In genomic region chr15:51829360-51830278, GRCh38 we compare ENCODE assay signal across 8 cellular contexts. TPM values are rescaled to one million over a fixed set of nuclear protein-coding genes. Genes with fewer than 3 reads are reported as not detected.
DNase-seq lines count a peak whose midpoint lies in the region; ATAC-seq and TF ChIP-seq lines count a peak whose summit lies in the region.

TMOD3 (plus strand) TSS chr15:51829653; CDS start chr15:51862885, 33,232 bp downstream.

- no peak for TF ChIP-seq CTCF in lung (IDR thresholded peaks at IDR 0.05; ENCODE audit: control extremely low read depth, extremely low read depth)

- H3K36me3 ChIP-seq in lung (ENCODE audit: control insufficient read depth in 2 of 2, insufficient read depth in 2 of 2, low read length in 2 of 2), result no peaks in the 10 kb centered on the region

- H3K9me3 ChIP-seq in lung (ENCODE audit: control insufficient read depth in 2 of 2, insufficient read depth in 1 of 2, low read length in 1 of 2), result no peaks in the 10 kb centered on the region

- peak within 1 kb of the TSS; percentile 94 for H3K4me3 ChIP-seq in lung

- peak; percentile 91 for ATAC-seq in GM19395 (IDR thresholded peaks at IDR 0.05; ENCODE audit: unreplicated experiment)
- ATAC-seq in HG03558 (IDR thresholded peaks at IDR 0.05; ENCODE audit: extremely low read depth, unreplicated experiment), result peak; percentile 50
- peak; percentile 94 for ATAC-seq in lung (ENCODE audit: insufficient read depth, low FRiP score)

- H3K4me1 ChIP-seq in lung (ENCODE audit: control insufficient read depth in 2 of 2, insufficient read depth in 2 of 2, low read length in 2 of 2), result peaks cover 6 to 8% of the 10 kb centered on the region in 2 donors

- DNase-seq in CD1c-positive myeloid dendritic cell (ENCODE audit: extremely low spot score), result peak; percentile 96
- DNase-seq in NCI-H82 treated with DMSO at 0.1 percent for 48 hours (lab: John Stamatoyannopoulos, UW; ENCODE audit: unreplicated experiment), result peak; percentile 52
- peak; percentile 98 for DNase-seq in activated CD8-positive, alpha-beta memory T cell treated with anti-CD3 and anti-CD28 coated beads for 24 hours
- DNase-seq in effector CD8-positive, alpha-beta T cell (lab: John Stamatoyannopoulos, UW), result peak; percentile 87
- peak; percentile 95 for DNase-seq in lung (ENCODE audit: low spot score)
- peak; percentile 75 to 88 (median 84) for DNase-seq in stimulated activated CD4-positive, alpha-beta T cell treated with anti-CD3 and anti-CD28 coated beads, TNF-alpha, amount 100 ng/mL, for 24 hours (ENCODE audit: low read depth in 3 of 3)

- 2 to 3% methylated on average over 54 to 89 of the region's 89 CpGs for WGBS in lung, 2 donors

- peak within 1 kb of the TSS; percentile 92 to 98 for H3K27ac ChIP-seq in lung (ENCODE audit: low read depth in 1 of 2, low read length in 1 of 2)

- no peaks in the 10 kb centered on the region for H3K27me3 ChIP-seq in lung (ENCODE audit: control insufficient read depth, insufficient read depth)

RNA-seq across cellular contexts. Expression of gene TMOD3, which starts in this region (rescaled TPM):
- total RNA-seq in lung, result 100 to 1,000 TPM in 1 of 2 donors, 10 to 100 TPM in 1; 65.8 to 108 TPM
- polyA plus RNA-seq in lung, result 10 to 100 TPM; 12.4 to 16.4 TPM

Comparison
In these comparisons a context has a peak if more than half of its experiments do, and no peak if none do; other contexts are left out.
1. Peak in every context shown above with its lines: DNase-seq, ATAC-seq, H3K4me3 ChIP-seq and H3K27ac ChIP-seq.